In genomic region chr11:56056366-56056765, GRCh38 we compare ENCODE assay signal across 4 cellular contexts. TPM values are rescaled to one million over a fixed set of nuclear protein-coding genes. Genes with fewer than 3 reads are reported as not detected.
"Had no signal": no experiment of that assay in that cellular context is flagged by ENCODE, and none has a peak within 500 bp of the region (broad histone marks: within the 10 kb centered on the region; RNA-seq: fewer than 3 reads in every experiment).

No MANE protein-coding gene starts in this region.

RNA-seq across cellular contexts. Expression of gene OR5AS1, which starts 28.9 kb away (rescaled TPM):
- total RNA-seq: HFFc6, HT1080, IMR-90, K562 had no signal
- polyA plus RNA-seq: IMR-90, K562 had no signal

RNA-seq across cellular contexts. Expression of gene OR8I2, which starts 36.7 kb away (rescaled TPM):
- total RNA-seq: HFFc6, HT1080, IMR-90, K562 had no signal
- polyA plus RNA-seq: IMR-90, K562 had no signal

RNA-seq across cellular contexts. Expression of gene OR8H2, which starts 47.1 kb away (rescaled TPM):
- total RNA-seq: HFFc6, HT1080, IMR-90, K562 had no signal
- polyA plus RNA-seq: IMR-90, K562 had no signal
